Comparison of ENCODE assay signal across 1 cellular context in the genomic region with DNA sequence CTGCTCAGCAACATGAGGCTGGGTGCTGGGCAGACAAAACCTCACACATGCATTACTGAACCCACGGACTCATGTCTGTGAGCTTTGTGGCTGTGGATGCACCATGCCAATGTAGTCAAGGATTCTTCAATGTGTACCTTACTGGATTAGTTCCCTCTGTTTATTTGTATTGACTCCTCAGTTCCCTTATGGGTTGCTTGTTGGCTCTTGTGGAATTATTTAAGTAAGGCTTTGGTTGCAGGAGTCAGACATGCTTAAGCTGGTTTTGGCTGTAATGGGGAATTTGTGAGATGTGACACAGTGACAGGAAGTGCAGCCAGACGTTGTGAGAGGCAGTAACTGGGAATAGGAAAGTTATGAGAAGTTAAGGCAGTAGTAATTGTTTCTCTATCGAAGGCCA.
TF ChIP-seq lines count a peak whose summit lies in the region.

No MANE protein-coding gene starts in this region.

TF ChIP-seq in K562, 482 proteins besides CTCF, POLR2A, EP300 and RAD21:
- TF ChIP-seq, protein P1, sequence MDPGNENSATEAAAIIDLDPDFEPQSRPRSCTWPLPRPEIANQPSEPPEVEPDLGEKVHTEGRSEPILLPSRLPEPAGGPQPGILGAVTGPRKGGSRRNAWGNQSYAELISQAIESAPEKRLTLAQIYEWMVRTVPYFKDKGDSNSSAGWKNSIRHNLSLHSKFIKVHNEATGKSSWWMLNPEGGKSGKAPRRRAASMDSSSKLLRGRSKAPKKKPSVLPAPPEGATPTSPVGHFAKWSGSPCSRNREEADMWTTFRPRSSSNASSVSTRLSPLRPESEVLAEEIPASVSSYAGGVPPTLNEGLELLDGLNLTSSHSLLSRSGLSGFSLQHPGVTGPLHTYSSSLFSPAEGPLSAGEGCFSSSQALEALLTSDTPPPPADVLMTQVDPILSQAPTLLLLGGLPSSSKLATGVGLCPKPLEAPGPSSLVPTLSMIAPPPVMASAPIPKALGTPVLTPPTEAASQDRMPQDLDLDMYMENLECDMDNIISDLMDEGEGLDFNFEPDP (CRISPR knock-in tag; IDR thresholded peaks at IDR 0.05) = no peak
- TF ChIP-seq GABPA (tag; conservative IDR thresholded peaks at IDR 0.05; ENCODE audit: low read depth) (0 out of 2 replicates have a peak, but pooled peaks have one; percentile 21), HSF4 (CRISPR knock-in tag; IDR thresholded peaks at IDR 0.05; ENCODE audit: borderline replicate concordance) (no peak), EP400 (IDR thresholded peaks at IDR 0.05) (no peak), BCL6 (CRISPR knock-in tag; IDR thresholded peaks at IDR 0.05) (no peak), OTX1 (CRISPR knock-in tag; IDR thresholded peaks at IDR 0.05) (no peak), MEF2D (tag; conservative IDR thresholded peaks at IDR 0.05; ENCODE audit: low read depth) (no peak), KLF16 (IDR thresholded peaks at IDR 0.05) (no peak), ZNF174 (CRISPR knock-in tag; IDR thresholded peaks at IDR 0.05) (no peak), ZNF584 (CRISPR knock-in tag; IDR thresholded peaks at IDR 0.05; ENCODE audit: low read depth) (no peak), ZFX (CRISPR knock-in tag; IDR thresholded peaks at IDR 0.05) (no peak)
- TF ChIP-seq, protein P2, sequence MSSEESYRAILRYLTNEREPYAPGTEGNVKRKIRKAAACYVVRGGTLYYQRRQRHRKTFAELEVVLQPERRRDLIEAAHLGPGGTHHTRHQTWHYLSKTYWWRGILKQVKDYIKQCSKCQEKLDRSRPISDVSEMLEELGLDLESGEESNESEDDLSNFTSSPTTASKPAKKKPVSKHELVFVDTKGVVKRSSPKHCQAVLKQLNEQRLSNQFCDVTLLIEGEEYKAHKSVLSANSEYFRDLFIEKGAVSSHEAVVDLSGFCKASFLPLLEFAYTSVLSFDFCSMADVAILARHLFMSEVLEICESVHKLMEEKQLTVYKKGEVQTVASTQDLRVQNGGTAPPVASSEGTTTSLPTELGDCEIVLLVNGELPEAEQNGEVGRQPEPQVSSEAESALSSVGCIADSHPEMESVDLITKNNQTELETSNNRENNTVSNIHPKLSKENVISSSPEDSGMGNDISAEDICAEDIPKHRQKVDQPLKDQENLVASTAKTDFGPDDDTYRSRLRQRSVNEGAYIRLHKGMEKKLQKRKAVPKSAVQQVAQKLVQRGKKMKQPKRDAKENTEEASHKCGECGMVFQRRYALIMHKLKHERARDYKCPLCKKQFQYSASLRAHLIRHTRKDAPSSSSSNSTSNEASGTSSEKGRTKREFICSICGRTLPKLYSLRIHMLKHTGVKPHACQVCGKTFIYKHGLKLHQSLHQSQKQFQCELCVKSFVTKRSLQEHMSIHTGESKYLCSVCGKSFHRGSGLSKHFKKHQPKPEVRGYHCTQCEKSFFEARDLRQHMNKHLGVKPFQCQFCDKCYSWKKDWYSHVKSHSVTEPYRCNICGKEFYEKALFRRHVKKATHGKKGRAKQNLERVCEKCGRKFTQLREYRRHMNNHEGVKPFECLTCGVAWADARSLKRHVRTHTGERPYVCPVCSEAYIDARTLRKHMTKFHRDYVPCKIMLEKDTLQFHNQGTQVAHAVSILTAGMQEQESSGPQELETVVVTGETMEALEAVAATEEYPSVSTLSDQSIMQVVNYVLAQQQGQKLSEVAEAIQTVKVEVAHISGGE (CRISPR knock-in tag; IDR thresholded peaks at IDR 0.05) = 0 out of 6 replicates have a peak, but pooled peaks of 1 of the 3 experiments have one; percentile 59
- TF ChIP-seq, protein P3, sequence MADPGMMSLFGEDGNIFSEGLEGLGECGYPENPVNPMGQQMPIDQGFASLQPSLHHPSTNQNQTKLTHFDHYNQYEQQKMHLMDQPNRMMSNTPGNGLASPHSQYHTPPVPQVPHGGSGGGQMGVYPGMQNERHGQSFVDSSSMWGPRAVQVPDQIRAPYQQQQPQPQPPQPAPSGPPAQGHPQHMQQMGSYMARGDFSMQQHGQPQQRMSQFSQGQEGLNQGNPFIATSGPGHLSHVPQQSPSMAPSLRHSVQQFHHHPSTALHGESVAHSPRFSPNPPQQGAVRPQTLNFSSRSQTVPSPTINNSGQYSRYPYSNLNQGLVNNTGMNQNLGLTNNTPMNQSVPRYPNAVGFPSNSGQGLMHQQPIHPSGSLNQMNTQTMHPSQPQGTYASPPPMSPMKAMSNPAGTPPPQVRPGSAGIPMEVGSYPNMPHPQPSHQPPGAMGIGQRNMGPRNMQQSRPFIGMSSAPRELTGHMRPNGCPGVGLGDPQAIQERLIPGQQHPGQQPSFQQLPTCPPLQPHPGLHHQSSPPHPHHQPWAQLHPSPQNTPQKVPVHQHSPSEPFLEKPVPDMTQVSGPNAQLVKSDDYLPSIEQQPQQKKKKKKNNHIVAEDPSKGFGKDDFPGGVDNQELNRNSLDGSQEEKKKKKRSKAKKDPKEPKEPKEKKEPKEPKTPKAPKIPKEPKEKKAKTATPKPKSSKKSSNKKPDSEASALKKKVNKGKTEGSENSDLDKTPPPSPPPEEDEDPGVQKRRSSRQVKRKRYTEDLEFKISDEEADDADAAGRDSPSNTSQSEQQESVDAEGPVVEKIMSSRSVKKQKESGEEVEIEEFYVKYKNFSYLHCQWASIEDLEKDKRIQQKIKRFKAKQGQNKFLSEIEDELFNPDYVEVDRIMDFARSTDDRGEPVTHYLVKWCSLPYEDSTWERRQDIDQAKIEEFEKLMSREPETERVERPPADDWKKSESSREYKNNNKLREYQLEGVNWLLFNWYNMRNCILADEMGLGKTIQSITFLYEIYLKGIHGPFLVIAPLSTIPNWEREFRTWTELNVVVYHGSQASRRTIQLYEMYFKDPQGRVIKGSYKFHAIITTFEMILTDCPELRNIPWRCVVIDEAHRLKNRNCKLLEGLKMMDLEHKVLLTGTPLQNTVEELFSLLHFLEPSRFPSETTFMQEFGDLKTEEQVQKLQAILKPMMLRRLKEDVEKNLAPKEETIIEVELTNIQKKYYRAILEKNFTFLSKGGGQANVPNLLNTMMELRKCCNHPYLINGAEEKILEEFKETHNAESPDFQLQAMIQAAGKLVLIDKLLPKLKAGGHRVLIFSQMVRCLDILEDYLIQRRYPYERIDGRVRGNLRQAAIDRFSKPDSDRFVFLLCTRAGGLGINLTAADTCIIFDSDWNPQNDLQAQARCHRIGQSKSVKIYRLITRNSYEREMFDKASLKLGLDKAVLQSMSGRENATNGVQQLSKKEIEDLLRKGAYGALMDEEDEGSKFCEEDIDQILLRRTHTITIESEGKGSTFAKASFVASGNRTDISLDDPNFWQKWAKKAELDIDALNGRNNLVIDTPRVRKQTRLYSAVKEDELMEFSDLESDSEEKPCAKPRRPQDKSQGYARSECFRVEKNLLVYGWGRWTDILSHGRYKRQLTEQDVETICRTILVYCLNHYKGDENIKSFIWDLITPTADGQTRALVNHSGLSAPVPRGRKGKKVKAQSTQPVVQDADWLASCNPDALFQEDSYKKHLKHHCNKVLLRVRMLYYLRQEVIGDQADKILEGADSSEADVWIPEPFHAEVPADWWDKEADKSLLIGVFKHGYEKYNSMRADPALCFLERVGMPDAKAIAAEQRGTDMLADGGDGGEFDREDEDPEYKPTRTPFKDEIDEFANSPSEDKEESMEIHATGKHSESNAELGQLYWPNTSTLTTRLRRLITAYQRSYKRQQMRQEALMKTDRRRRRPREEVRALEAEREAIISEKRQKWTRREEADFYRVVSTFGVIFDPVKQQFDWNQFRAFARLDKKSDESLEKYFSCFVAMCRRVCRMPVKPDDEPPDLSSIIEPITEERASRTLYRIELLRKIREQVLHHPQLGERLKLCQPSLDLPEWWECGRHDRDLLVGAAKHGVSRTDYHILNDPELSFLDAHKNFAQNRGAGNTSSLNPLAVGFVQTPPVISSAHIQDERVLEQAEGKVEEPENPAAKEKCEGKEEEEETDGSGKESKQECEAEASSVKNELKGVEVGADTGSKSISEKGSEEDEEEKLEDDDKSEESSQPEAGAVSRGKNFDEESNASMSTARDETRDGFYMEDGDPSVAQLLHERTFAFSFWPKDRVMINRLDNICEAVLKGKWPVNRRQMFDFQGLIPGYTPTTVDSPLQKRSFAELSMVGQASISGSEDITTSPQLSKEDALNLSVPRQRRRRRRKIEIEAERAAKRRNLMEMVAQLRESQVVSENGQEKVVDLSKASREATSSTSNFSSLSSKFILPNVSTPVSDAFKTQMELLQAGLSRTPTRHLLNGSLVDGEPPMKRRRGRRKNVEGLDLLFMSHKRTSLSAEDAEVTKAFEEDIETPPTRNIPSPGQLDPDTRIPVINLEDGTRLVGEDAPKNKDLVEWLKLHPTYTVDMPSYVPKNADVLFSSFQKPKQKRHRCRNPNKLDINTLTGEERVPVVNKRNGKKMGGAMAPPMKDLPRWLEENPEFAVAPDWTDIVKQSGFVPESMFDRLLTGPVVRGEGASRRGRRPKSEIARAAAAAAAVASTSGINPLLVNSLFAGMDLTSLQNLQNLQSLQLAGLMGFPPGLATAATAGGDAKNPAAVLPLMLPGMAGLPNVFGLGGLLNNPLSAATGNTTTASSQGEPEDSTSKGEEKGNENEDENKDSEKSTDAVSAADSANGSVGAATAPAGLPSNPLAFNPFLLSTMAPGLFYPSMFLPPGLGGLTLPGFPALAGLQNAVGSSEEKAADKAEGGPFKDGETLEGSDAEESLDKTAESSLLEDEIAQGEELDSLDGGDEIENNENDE (IDR thresholded peaks at IDR 0.05; ENCODE audit: low read depth, low read length) = no peak
- TF ChIP-seq, protein P4, sequence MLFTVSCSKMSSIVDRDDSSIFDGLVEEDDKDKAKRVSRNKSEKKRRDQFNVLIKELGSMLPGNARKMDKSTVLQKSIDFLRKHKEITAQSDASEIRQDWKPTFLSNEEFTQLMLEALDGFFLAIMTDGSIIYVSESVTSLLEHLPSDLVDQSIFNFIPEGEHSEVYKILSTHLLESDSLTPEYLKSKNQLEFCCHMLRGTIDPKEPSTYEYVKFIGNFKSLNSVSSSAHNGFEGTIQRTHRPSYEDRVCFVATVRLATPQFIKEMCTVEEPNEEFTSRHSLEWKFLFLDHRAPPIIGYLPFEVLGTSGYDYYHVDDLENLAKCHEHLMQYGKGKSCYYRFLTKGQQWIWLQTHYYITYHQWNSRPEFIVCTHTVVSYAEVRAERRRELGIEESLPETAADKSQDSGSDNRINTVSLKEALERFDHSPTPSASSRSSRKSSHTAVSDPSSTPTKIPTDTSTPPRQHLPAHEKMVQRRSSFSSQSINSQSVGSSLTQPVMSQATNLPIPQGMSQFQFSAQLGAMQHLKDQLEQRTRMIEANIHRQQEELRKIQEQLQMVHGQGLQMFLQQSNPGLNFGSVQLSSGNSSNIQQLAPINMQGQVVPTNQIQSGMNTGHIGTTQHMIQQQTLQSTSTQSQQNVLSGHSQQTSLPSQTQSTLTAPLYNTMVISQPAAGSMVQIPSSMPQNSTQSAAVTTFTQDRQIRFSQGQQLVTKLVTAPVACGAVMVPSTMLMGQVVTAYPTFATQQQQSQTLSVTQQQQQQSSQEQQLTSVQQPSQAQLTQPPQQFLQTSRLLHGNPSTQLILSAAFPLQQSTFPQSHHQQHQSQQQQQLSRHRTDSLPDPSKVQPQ (CRISPR knock-in tag; IDR thresholded peaks at IDR 0.05; ENCODE audit: borderline replicate concordance) = no peak
- TF ChIP-seq, protein P5, sequence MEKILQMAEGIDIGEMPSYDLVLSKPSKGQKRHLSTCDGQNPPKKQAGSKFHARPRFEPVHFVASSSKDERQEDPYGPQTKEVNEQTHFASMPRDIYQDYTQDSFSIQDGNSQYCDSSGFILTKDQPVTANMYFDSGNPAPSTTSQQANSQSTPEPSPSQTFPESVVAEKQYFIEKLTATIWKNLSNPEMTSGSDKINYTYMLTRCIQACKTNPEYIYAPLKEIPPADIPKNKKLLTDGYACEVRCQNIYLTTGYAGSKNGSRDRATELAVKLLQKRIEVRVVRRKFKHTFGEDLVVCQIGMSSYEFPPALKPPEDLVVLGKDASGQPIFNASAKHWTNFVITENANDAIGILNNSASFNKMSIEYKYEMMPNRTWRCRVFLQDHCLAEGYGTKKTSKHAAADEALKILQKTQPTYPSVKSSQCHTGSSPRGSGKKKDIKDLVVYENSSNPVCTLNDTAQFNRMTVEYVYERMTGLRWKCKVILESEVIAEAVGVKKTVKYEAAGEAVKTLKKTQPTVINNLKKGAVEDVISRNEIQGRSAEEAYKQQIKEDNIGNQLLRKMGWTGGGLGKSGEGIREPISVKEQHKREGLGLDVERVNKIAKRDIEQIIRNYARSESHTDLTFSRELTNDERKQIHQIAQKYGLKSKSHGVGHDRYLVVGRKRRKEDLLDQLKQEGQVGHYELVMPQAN (IDR thresholded peaks at IDR 0.05; ENCODE audit: borderline replicate concordance) = no peak
